ENCODE assay signal across 8 cellular contexts in the genomic region with DNA sequence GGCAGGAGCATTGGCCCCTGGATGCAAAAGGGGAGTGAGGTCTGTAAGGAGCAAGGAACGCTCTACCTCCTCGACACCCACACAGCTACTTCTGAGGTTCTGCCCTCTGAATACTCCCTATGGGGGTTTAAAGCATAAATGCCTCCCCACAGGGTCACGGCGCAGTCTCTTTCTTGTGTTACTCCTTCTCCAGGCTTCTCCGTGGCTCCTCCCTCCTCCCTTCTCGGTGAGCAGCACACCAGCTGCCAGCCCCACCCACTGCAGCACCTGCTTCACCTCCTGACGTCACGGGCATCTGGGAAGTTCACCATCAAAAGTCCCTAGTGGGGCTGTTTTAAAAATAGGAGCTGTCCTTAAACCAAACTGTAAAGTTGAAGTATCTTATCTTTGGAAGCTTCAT.
DNase-seq lines count a peak whose midpoint lies in the region; ATAC-seq and TF ChIP-seq lines count a peak whose summit lies in the region.

No MANE protein-coding gene starts in this region.

- H3K4me3 ChIP-seq in epithelial cell of esophagus (ENCODE audit: low read length) = no peak overlapping the region
- H3K4me3 ChIP-seq in foreskin fibroblast (ENCODE audit: low read depth in 1 of 2, low read length in 2 of 2) = no peak overlapping the region

- TF ChIP-seq CTCF in epithelial cell of esophagus (IDR thresholded peaks at IDR 0.05; ENCODE audit: insufficient read depth, low read depth, low read length, missing control alignments) (no peak), foreskin fibroblast (IDR thresholded peaks at IDR 0.05; ENCODE audit: low read depth, low read length) (no peak)

- ATAC-seq in HG02610 (IDR thresholded peaks at IDR 0.05; ENCODE audit: unreplicated experiment) (peak; percentile 71), HG03521 (IDR thresholded peaks at IDR 0.05; ENCODE audit: unreplicated experiment) (no peak)

- peak; percentile 91 for DNase-seq in NCI-H748 (lab: John Stamatoyannopoulos, UW; ENCODE audit: unreplicated experiment)
- DNase-seq in epithelial cell of esophagus (ENCODE audit: low read depth) = peak; percentile 71
- DNase-seq in stimulated activated CD8-positive, alpha-beta memory T cell treated with anti-CD3 and anti-CD28 coated beads, Interleukin-4, amount 100 ng/mL, for 48 hours = peak; percentile 36
- DNase-seq in dermis blood vessel endothelial cell = no peak
- DNase-seq in foreskin fibroblast = no peak
- DNase-seq in AG20443 (ENCODE audit: low spot score) = no peak

Comparison
In these comparisons a context has a peak if more than half of its experiments do, and no peak if none do; other contexts are left out.
1. DNase-seq: peak in NCI-H748 (single experiment), epithelial cell of esophagus (single experiment) and stimulated activated CD8-positive, alpha-beta memory T cell treated with anti-CD3 and anti-CD28 coated beads, Interleukin-4, amount 100 ng/mL, for 48 hours (single experiment); none in dermis blood vessel endothelial cell (single experiment), foreskin fibroblast (0 of 2) and AG20443 (single experiment).